In the genomic region with DNA sequence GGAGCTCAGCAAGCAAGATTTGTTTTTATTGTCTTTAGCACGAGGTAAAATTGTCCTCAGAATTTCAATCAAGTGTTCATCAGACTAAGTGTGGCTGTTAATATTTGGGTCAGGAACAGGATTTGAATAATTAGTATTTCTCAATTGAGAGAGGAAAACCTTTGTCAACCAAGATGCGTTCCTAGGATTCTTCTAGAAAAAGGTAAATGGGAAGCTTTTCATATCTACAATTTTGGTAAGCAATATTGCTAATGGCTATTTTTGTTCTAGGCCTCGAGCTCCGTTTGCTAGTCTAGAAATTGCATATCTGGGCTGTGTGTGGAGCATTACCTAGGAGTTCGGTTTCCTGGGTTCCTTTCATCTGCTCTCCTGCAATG, we compare ENCODE assay signal across 11 cellular contexts. TPM values are rescaled to one million over a fixed set of nuclear protein-coding genes. Genes with fewer than 3 reads are reported as not detected.
DNase-seq lines count a peak whose midpoint lies in the region; ATAC-seq, FAIRE-seq and TF ChIP-seq lines count a peak whose summit lies in the region.
"Had no signal": no experiment of that assay in that cellular context is flagged by ENCODE, and none has a peak within 500 bp of the region (broad histone marks: within the 10 kb centered on the region; RNA-seq: fewer than 3 reads in every experiment).

No MANE protein-coding gene starts in this region.

- CTCF ChIA-PET in K562 (lab: Yijun Ruan, JAX; ENCODE audit: low intra/inter-chr PET ratio): no interaction called here

- TF ChIP-seq EP300 in K562 (IDR thresholded peaks at IDR 0.05; ENCODE audit: low read length): no peak

- H3K36me3 Mint-ChIP-seq in type B pancreatic cell: peaks cover 28% of the 10 kb centered on the region

- H2AFZ ChIP-seq in K562 (ENCODE audit: low read depth, low read length): no peak overlapping the region

- no TSS peak for BruUV-seq in K562 (replicated peaks; lab: Mats Ljungman, UMichigan)

- WGBS in heart left ventricle, 4 donors: 57 to 67% (median 62%) methylated on average over 5 of the region's 5 CpGs
- 16% methylated on average over 5 of the region's 5 CpGs for WGBS in K562 (ENCODE audit: insufficient coverage, low coverage, missing lambda C conversion rate)

- H3K27ac ChIP-seq in heart left ventricle (peak overlapping the region in 11 of 12 donors; percentile 79 to 100 (median 99)), K562 (ENCODE audit: extremely low read depth, low read depth, low read length) (peak overlapping the region; percentile 61), muscle layer of colon (ENCODE audit: low read depth, low read length) (peak overlapping the region; percentile 10)

- H3K4me1 ChIP-seq in heart left ventricle (peaks cover 12 to 74% (median 62%) of the 10 kb centered on the region in 12 donors), K562 (replicated peaks in 1 of 2; ENCODE audit: control insufficient read depth in 2 of 2, insufficient read depth in 2 of 2, low read length in 2 of 2) (peaks cover 58 to 75% of the 10 kb centered on the region in 2 experiments), muscle layer of colon (ENCODE audit: insufficient read depth, low read length) (peaks cover 54% of the 10 kb centered on the region)

- FAIRE-seq in K562 (lab: Jason Lieb, UNC): no peak

- ATAC-seq in heart left ventricle: no peak
- no peak for ATAC-seq in left cardiac atrium
- no peak for ATAC-seq in K562
- ATAC-seq in GM21786 (IDR thresholded peaks at IDR 0.05; ENCODE audit: unreplicated experiment): no peak

- peak overlapping the region; percentile 99 for H3K27ac Mint-ChIP-seq in type B pancreatic cell

- TF ChIP-seq RAD21 in K562 (CRISPR knock-in tag; conservative IDR thresholded peaks at IDR 0.05 in 1 of 2, IDR thresholded peaks at IDR 0.05 in 1 of 2): no peak

- H3K27me3 Mint-ChIP-seq in type B pancreatic cell: no peaks in the 10 kb centered on the region

- H3K4me3 ChIP-seq in heart left ventricle: no peak overlapping the region
- H3K4me3 ChIP-seq in K562: no peak overlapping the region
- H3K4me3 ChIP-seq in muscle layer of colon (ENCODE audit: low read depth in 1 of 2, low read length in 2 of 2): no peak overlapping the region
- H3K4me3 ChIP-seq: MG63 had no signal

- H3K9me1 ChIP-seq in K562 (ENCODE audit: control insufficient read depth, insufficient read depth, low read length): peaks cover 9% of the 10 kb centered on the region

- H3K36me3 ChIP-seq in heart left ventricle (peaks cover 0 to 49% (median 30%) of the 10 kb centered on the region in 9 donors), K562 (ENCODE audit: control insufficient read depth, insufficient read depth, low read length) (peaks cover 53% of the 10 kb centered on the region), muscle layer of colon (ENCODE audit: insufficient read depth, low read length) (peaks cover 28% of the 10 kb centered on the region)

- in situ Hi-C loops in K562 (cut with MboI): no loop called here

- H3K9me3 Mint-ChIP-seq in type B pancreatic cell: no peaks in the 10 kb centered on the region

- peaks cover 59% of the 10 kb centered on the region for H3K4me1 Mint-ChIP-seq in type B pancreatic cell (ENCODE audit: unreplicated experiment)

- H3K9ac ChIP-seq in K562 (ENCODE audit: insufficient read depth in 1 of 2, low read depth in 2 of 2, low read length in 2 of 2) (peak overlapping the region; percentile 20 to 46; a peak in 3 of 4 replicates), muscle layer of colon (ENCODE audit: low read length) (no peak overlapping the region)

- DNase-seq in heart left ventricle (no peak), left cardiac atrium (no peak), K562 (ENCODE audit: extremely low read depth in 1 of 4, low spot score in 3 of 4) (no peak), type B pancreatic cell (ENCODE audit: extremely low spot score, unreplicated experiment) (no peak), Kasumi-1 (lab: John Stamatoyannopoulos, UW) (no peak), NCI-H524 (lab: John Stamatoyannopoulos, UW) (no peak)
- DNase-seq: stimulated activated CD4-positive, alpha-beta T cell treated with anti-CD3 and anti-CD28 coated beads, Interleukin-1b, Interleukin-23, amount 100 ng/mL, for 48 hours had no signal

- intact Hi-C loops in heart left ventricle (cut with DNase I): loop anchor here in 3 of 10 donors (2.0 to 5.0 kb wide), 4 partner anchors 31 to 41 kb away; no protein-coding TSS in a partner anchor
- intact Hi-C loops in left cardiac atrium (cut with DNase I): loop anchor here in 1 of 2 donors (10.0 kb wide), 1 partner anchor 279 kb away; no protein-coding TSS in a partner anchor
- intact Hi-C loops in K562 (cut with micrococcal nuclease): no loop called here

- H3K4me2 ChIP-seq in K562 (ENCODE audit: insufficient read depth, low read length): peak overlapping the region; percentile 43; the same call in 1 of the 2 replicates

- H3K9me3 ChIP-seq in heart left ventricle (no peaks in the 10 kb centered on the region), K562 (replicated peaks; ENCODE audit: control insufficient read depth, insufficient read depth, low read depth, low read length) (no peaks in the 10 kb centered on the region), muscle layer of colon (ENCODE audit: low read length) (no peaks in the 10 kb centered on the region)
- H3K9me3 ChIP-seq: BE2C, MG63 had no signal

- TF ChIP-seq CTCF in heart left ventricle (IDR thresholded peaks at IDR 0.05) (no peak), K562 (IDR thresholded peaks at IDR 0.05 in 2 of 3, conservative IDR thresholded peaks at IDR 0.05 in 1 of 3; ENCODE audit: insufficient read depth in 2 of 3, low read depth in 1 of 3, low read length in 3 of 3) (no peak), type B pancreatic cell (conservative IDR thresholded peaks at IDR 0.05) (no peak)

- POLR2A ChIA-PET in K562 (lab: Yijun Ruan, JAX): interaction anchor here (0.6 to 9.2 kb wide), 16 partner anchors 9 to 178 kb away, joined by 3 to 112 read pairs (median 4); a partner anchor contains a TSS

- H3K27me3 ChIP-seq in heart left ventricle (no peaks in the 10 kb centered on the region), K562 (ENCODE audit: control insufficient read depth in 2 of 2, insufficient read depth in 2 of 2, low read length in 2 of 2) (no peaks in the 10 kb centered on the region), muscle layer of colon (ENCODE audit: control insufficient read depth in 1 of 2, insufficient read depth in 2 of 2, low read length in 2 of 2) (no peaks in the 10 kb centered on the region)
- H3K27me3 ChIP-seq: BE2C, MG63 had no signal

- H3K4me3 Mint-ChIP-seq in type B pancreatic cell: peak overlapping the region; percentile 35

- no peak for TF ChIP-seq POLR2A in heart left ventricle (IDR thresholded peaks at IDR 0.05)
- TF ChIP-seq POLR2A in K562 (conservative IDR thresholded peaks at IDR 0.05): no peak

- peaks cover 17% of the 10 kb centered on the region; the same call in 1 of the 2 replicates for H4K20me1 ChIP-seq in K562 (replicated peaks; ENCODE audit: control insufficient read depth, insufficient read depth, low read length)

- H3K79me2 ChIP-seq in K562 (ENCODE audit: control insufficient read depth, insufficient read depth, low read length): peaks cover 75% of the 10 kb centered on the region

RNA-seq across cellular contexts. Expression of a gene that starts 4.1 kb away (rescaled TPM):
- total RNA-seq in heart left ventricle: 1 to 10 TPM; 4.3 to 8.8 (median 5.6) TPM
- polyA plus RNA-seq in heart left ventricle: 1 to 10 TPM; 2.7 to 4.4 TPM
- 1 to 10 TPM; 6.1 to 6.7 TPM for total RNA-seq in left cardiac atrium
- total RNA-seq in K562 (2011; cell fraction: chromatin; rRNA removed; ENCODE audit: low replicate concordance): 20.0 and 33.4 TPM in 2 replicates
- total RNA-seq in K562 (2011; cell fraction: nucleolus; rRNA removed): 34.2 and 35.1 TPM in 2 replicates
- 38.2 and 47.9 TPM in 2 replicates for total RNA-seq in K562 (2011; cell fraction: nucleoplasm; rRNA removed)
- 8.4 and 11.3 TPM in 2 replicates for total RNA-seq in K562 (2014; rRNA removed)
- 11.0 and 11.1 TPM in 2 replicates for total RNA-seq in K562 (2014; rRNA removed; fragmentation: Illumina TruSeq; extraction: Trizol)
- total RNA-seq in K562 (2015; rRNA removed; fragmentation: Illumina TruSeq; extraction: Trizol): 12.0 and 12.2 TPM in 2 replicates
- total RNA-seq in K562 (2021): 11.2 and 14.7 TPM in 2 replicates
- 21.8 and 25.5 TPM in 2 replicates for polyA plus RNA-seq in K562 (2011; rRNA removed)
- polyA plus RNA-seq in K562 (2011; cell fraction: cytosol; rRNA removed): 27.4 and 41.1 TPM in 2 replicates
- 33.7 and 36.0 TPM in 2 replicates for polyA plus RNA-seq in K562 (2011; cell fraction: nucleus; rRNA removed)
- 14.0 and 14.4 TPM in 2 replicates for polyA plus RNA-seq in K562 (2012)
- polyA plus RNA-seq in K562 (2014; fragmentation: Illumina TruSeq; extraction: Trizol): 10.8 and 12.7 TPM in 2 replicates
- polyA plus RNA-seq in K562 (2014; fragmentation: Nextera tagmentation; extraction: Ambion mirVana): 10 to 100 TPM; 11.3 to 11.7 TPM
- 9.3 and 9.4 TPM in 2 replicates for polyA plus RNA-seq in K562 (2014; rRNA removed)
- polyA minus RNA-seq in K562 (2011; rRNA and poly(A)+ RNA removed): 21.7 and 27.4 TPM in 2 replicates
- 8.1 and 9.8 TPM in 2 replicates for polyA minus RNA-seq in K562 (2011; cell fraction: cytosol; rRNA and poly(A)+ RNA removed)
- 10.8 and 16.6 TPM in 2 replicates for polyA minus RNA-seq in K562 (2011; cell fraction: nucleus; rRNA and poly(A)+ RNA removed)
- 13.3 and 15.3 TPM in 2 replicates for total RNA-seq in type B pancreatic cell (ENCODE audit: low replicate concordance)

RNA-seq across cellular contexts. Expression of a gene that starts 42.9 kb away (rescaled TPM):
- total RNA-seq in heart left ventricle (10 to 100 TPM in 8 of 9 donors, 1 to 10 TPM in 1; 9.2 to 22.5 (median 12.2) TPM), left cardiac atrium (10 to 100 TPM; 15.6 to 18.6 TPM), K562 (2014; rRNA removed) (8.2 and 12.4 TPM in 2 replicates), K562 (2014; rRNA removed; fragmentation: Illumina TruSeq; extraction: Trizol) (9.5 and 15.5 TPM in 2 replicates), K562 (2015; rRNA removed; fragmentation: Illumina TruSeq; extraction: Trizol) (13.3 and 15.8 TPM in 2 replicates), K562 (2021) (27.4 and 28.9 TPM in 2 replicates), type B pancreatic cell (ENCODE audit: low replicate concordance) (29.7 and 40.7 TPM in 2 replicates)
- polyA plus RNA-seq in heart left ventricle (10 to 100 TPM in 1 of 2 donors, 1 to 10 TPM in 1; 8.7 to 18.5 TPM), K562 (2011; rRNA removed) (31.6 and 51.2 TPM in 2 replicates), K562 (2014; fragmentation: Illumina TruSeq; extraction: Trizol) (31.0 and 35.6 TPM in 2 replicates), K562 (2014; fragmentation: Nextera tagmentation; extraction: Ambion mirVana) (under 1 TPM; 0.42 to 0.45 TPM), K562 (2014; rRNA removed) (23.7 and 27.8 TPM in 2 replicates)
- 27.0 and 63.1 TPM in 2 replicates for total RNA-seq in K562 (2011; cell fraction: chromatin; rRNA removed; ENCODE audit: low replicate concordance)
- 34.0 and 36.3 TPM in 2 replicates for total RNA-seq in K562 (2011; cell fraction: nucleolus; rRNA removed)
- 42.0 and 65.9 TPM in 2 replicates for total RNA-seq in K562 (2011; cell fraction: nucleoplasm; rRNA removed)
- polyA plus RNA-seq in K562 (2011; cell fraction: cytosol; rRNA removed): 57.8 and 57.9 TPM in 2 replicates
- 92.6 and 97.0 TPM in 2 replicates for polyA plus RNA-seq in K562 (2011; cell fraction: nucleus; rRNA removed)
- polyA plus RNA-seq in K562 (2012): 20.4 and 29.5 TPM in 2 replicates
- 22.2 and 27.6 TPM in 2 replicates for polyA minus RNA-seq in K562 (2011; rRNA and poly(A)+ RNA removed)
- 25.9 and 31.9 TPM in 2 replicates for polyA minus RNA-seq in K562 (2011; cell fraction: cytosol; rRNA and poly(A)+ RNA removed)
- polyA minus RNA-seq in K562 (2011; cell fraction: nucleus; rRNA and poly(A)+ RNA removed): 9.8 and 16.1 TPM in 2 replicates

Comparison
In these comparisons a context has a peak if more than half of its experiments do, and no peak if none do; other contexts are left out.
1. H3K27ac ChIP-seq: peak in every context shown above with its lines; median percentile 99 in heart left ventricle; 61 in K562; 10 in muscle layer of colon.